20 cellular contexts compared by ENCODE assay signal in the genomic region with DNA sequence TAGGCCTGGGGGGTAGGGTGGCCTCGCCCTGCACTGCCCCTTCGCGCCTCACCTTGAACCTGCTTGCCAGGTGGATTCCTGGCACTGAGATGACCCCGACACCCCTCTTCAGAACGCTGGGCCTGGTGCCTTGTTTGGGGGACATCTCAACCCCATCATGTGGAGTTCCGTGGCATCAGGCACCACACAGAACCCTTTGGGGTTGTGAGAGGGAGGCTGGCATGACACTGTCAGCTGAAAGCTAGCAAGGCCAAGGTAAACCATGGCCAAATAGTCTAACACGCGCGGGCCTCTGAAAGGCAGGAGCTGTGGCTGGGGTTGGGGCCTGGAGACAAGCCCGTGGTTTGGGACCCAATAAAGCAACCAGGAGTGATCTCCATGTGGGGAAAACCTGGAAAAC.
"Had no signal": no experiment of that assay in that cellular context is flagged by ENCODE, and none has a peak within 500 bp of the region (broad histone marks: within the 10 kb centered on the region; RNA-seq: fewer than 3 reads in every experiment).

No MANE protein-coding gene starts in this region.

- H3K9me3 Mint-ChIP-seq: dendritic cell treated with granulocyte-macrophage colony-stimulating factor and Interleukin-4, amounts not matched to agents 40 ng/mL and 50 ng/mL, for 4 days; effector memory CD8-positive, alpha-beta T cell; endodermal cell; mesothelial cell of epicardium; naive B cell had no signal

- H3K4me1 ChIP-seq: esophagus squamous epithelium, gastrocnemius medialis, heart left ventricle, left ventricle myocardium inferior, lower lobe of right lung had no signal

- H3K4me3 ChIP-seq: esophagus squamous epithelium, gastrocnemius medialis, heart left ventricle, left ventricle myocardium inferior, lower lobe of right lung, mucosa of descending colon had no signal

- H3K4me1 Mint-ChIP-seq: endodermal cell, naive B cell had no signal

- H3K36me3 ChIP-seq: esophagus squamous epithelium, gastrocnemius medialis, heart left ventricle, left ventricle myocardium inferior, lower lobe of right lung had no signal

- H3K27me3 ChIP-seq: esophagus squamous epithelium, gastrocnemius medialis had no signal

- H3K27ac ChIP-seq: epithelial cell of prostate, esophagus squamous epithelium, gastrocnemius medialis, heart left ventricle, left ventricle myocardium inferior, lower lobe of right lung had no signal

- DNase-seq: cortex of kidney; effector CD8-positive, alpha-beta T cell; effector memory CD8-positive, alpha-beta T cell; endodermal cell; erythroblast; esophagus squamous epithelium; foreskin fibroblast; foreskin melanocyte; gastrocnemius medialis; heart left ventricle; hippocampal formation; left cardiac atrium; left ventricle myocardium inferior; lower lobe of right lung; mesenchymal stem cell; mucosa of descending colon; naive B cell had no signal

- H3K9me3 ChIP-seq: esophagus squamous epithelium, gastrocnemius medialis, heart left ventricle, left ventricle myocardium inferior, lower lobe of right lung, mucosa of descending colon had no signal

- H3K27ac Mint-ChIP-seq: dendritic cell treated with granulocyte-macrophage colony-stimulating factor and Interleukin-4, amounts not matched to agents 40 ng/mL and 50 ng/mL, for 4 days; effector memory CD8-positive, alpha-beta T cell; endodermal cell; mesothelial cell of epicardium; naive B cell had no signal

- H3K4me3 Mint-ChIP-seq: dendritic cell treated with granulocyte-macrophage colony-stimulating factor and Interleukin-4, amounts not matched to agents 40 ng/mL and 50 ng/mL, for 4 days; effector memory CD8-positive, alpha-beta T cell; endodermal cell; mesothelial cell of epicardium; naive B cell had no signal

- H3K36me3 Mint-ChIP-seq: mesothelial cell of epicardium, naive B cell had no signal
